Comparison of ENCODE assay signal across 21 cellular contexts in genomic region chr5:647727-648126, GRCh38. TPM values are rescaled to one million over a fixed set of nuclear protein-coding genes. Genes with fewer than 3 reads are reported as not detected.
DNase-seq lines count a peak whose midpoint lies in the region; ATAC-seq, FAIRE-seq and TF ChIP-seq lines count a peak whose summit lies in the region.
"Had no signal": no experiment of that assay in that cellular context is flagged by ENCODE, and none has a peak within 500 bp of the region (broad histone marks: within the 10 kb centered on the region; RNA-seq: fewer than 3 reads in every experiment).

No MANE protein-coding gene starts in this region.

- no TSS peak for BruUV-seq in HCT116 (replicated peaks; lab: Mats Ljungman, UMichigan)

- ATAC-seq in HCT116, result no peak
- ATAC-seq: CD8-positive, alpha-beta T cell had no signal

- no peaks in the 10 kb centered on the region for H3K27me3 Mint-ChIP-seq in CD14-positive monocyte (ENCODE audit: low read depth in 3 of 3)
- H3K27me3 Mint-ChIP-seq: B cell had no signal

- H3K4me3 ChIP-seq in HCT116 (replicated peaks in 1 of 2; ENCODE audit: low read depth in 1 of 2, low read length in 2 of 2) (no peak overlapping the region), kidney (ENCODE audit: low read length in 2 of 2) (no peak overlapping the region), sigmoid colon (no peak overlapping the region)

- no peak for TF ChIP-seq CTCF in HCT116 (IDR thresholded peaks at IDR 0.05 in 2 of 3, conservative IDR thresholded peaks at IDR 0.05 in 1 of 3; ENCODE audit: borderline replicate concordance in 1 of 3, insufficient read depth in 1 of 3, low read depth in 2 of 3, low read length in 2 of 3)
- no peak for TF ChIP-seq CTCF in RWPE1 (conservative IDR thresholded peaks at IDR 0.05; ENCODE audit: low read depth)
- no peak for TF ChIP-seq CTCF in kidney (IDR thresholded peaks at IDR 0.05; ENCODE audit: borderline replicate concordance, extremely low read depth, insufficient read depth)
- no peak for TF ChIP-seq CTCF in sigmoid colon (IDR thresholded peaks at IDR 0.05)
- TF ChIP-seq CTCF in CD14-positive monocyte (IDR thresholded peaks at IDR 0.05), result no peak

- POLR2A ChIA-PET in HCT116 (lab: Charles Lee) (no interaction called here), RWPE1 (lab: Yijun Ruan, JAX; ENCODE audit: low non-redundant PET) (no interaction called here)

- no peak overlapping the region for H2AFZ ChIP-seq in HCT116 (ENCODE audit: low read depth, low read length, poor library complexity, severe bottlenecking)

- no peak overlapping the region for H3K4me2 ChIP-seq in HCT116 (ENCODE audit: low read length)

- intact Hi-C loops in HCT116 (cut with micrococcal nuclease) (no loop called here), kidney (cut with DNase I) (no loop called here), sigmoid colon (cut with DNase I) (no loop called here), CD14-positive monocyte (cut with micrococcal nuclease) (no loop called here)

- H3K4me1 ChIP-seq in HCT116 (ENCODE audit: control insufficient read depth in 1 of 2, insufficient read depth in 2 of 2, low read length in 2 of 2), result no peaks in the 10 kb centered on the region
- H3K4me1 ChIP-seq in kidney (ENCODE audit: control insufficient read depth in 1 of 2, insufficient read depth in 1 of 2, low read depth in 1 of 2, low read length in 2 of 2), result no peaks in the 10 kb centered on the region
- H3K4me1 ChIP-seq in sigmoid colon, result no peaks in the 10 kb centered on the region

- H3K36me3 Mint-ChIP-seq in CD14-positive monocyte, result peaks cover 29 to 44% of the 10 kb centered on the region in 2 donors

- H3K9me3 ChIP-seq in HCT116 (ENCODE audit: control insufficient read depth in 1 of 2, insufficient read depth in 1 of 2, low read depth in 1 of 2, low read length in 2 of 2), result peaks cover 0 to 9% of the 10 kb centered on the region in 2 experiments; a peak in 1 of 4 replicates
- no peaks in the 10 kb centered on the region for H3K9me3 ChIP-seq in kidney (ENCODE audit: control insufficient read depth in 1 of 2, low read length in 2 of 2)
- H3K9me3 ChIP-seq in sigmoid colon, result no peaks in the 10 kb centered on the region

- no peak overlapping the region for H3K27ac Mint-ChIP-seq in CD14-positive monocyte
- H3K27ac Mint-ChIP-seq: B cell; CD8-positive, alpha-beta T cell had no signal

- RAD21 ChIA-PET in HCT116 (lab: Charles Lee; ENCODE audit: low non-redundant PET in 1 of 2, low total read pairs in 2 of 2, uncharacterized antibody in 2 of 2, unreplicated experiment in 2 of 2), result no interaction called here

- TF ChIP-seq EP300 in sigmoid colon (IDR thresholded peaks at IDR 0.05), result no peak

- peaks cover 17% of the 10 kb centered on the region; the same call in 1 of the 2 replicates for H3K79me2 ChIP-seq in HCT116 (ENCODE audit: insufficient read depth, low read length)

- H3K36me3 ChIP-seq in HCT116 (ENCODE audit: control insufficient read depth in 1 of 2, insufficient read depth in 2 of 2, low read length in 2 of 2) (peaks cover 15 to 51% of the 10 kb centered on the region in 2 experiments; a peak in 3 of 4 replicates), kidney (ENCODE audit: control insufficient read depth in 1 of 2, insufficient read depth in 2 of 2, low read length in 2 of 2) (peaks cover 2 to 6% of the 10 kb centered on the region in 2 donors), sigmoid colon (peaks cover 0 to 3% (median 0%) of the 10 kb centered on the region in 4 donors)

- CTCF ChIA-PET in HCT116 (lab: Charles Lee), result no interaction called here
- CTCF ChIA-PET in RWPE1 (lab: Yijun Ruan, JAX), result no interaction called here

- H4K20me1 ChIP-seq in HCT116 (ENCODE audit: insufficient read depth), result no peaks in the 10 kb centered on the region

- no peak for DNase-seq in HCT116 (ENCODE audit: low read depth, low spot score)
- DNase-seq in RWPE1 (ENCODE audit: low spot score), result no peak
- peak; percentile 22 for DNase-seq in kidney
- DNase-seq in sigmoid colon, result peak; percentile 40
- no peak for DNase-seq in activated T-cell treated with anti-CD3 and anti-CD28 coated beads for 4 hours
- DNase-seq in CD14-positive monocyte (ENCODE audit: low spot score), result no peak
- DNase-seq in stimulated activated naive CD4-positive, alpha-beta T cell (lab: John Stamatoyannopoulos, UW), result no peak
- DNase-seq: CD8-positive, alpha-beta T cell; COR-L47; DMS153; DMS79 treated with DMSO at 0.1 percent for 48 hours; EL; HCEC 1CT; IMR-90 had no signal

- no peak for TF ChIP-seq POLR2A in HCT116 (IDR thresholded peaks at IDR 0.05; ENCODE audit: borderline replicate concordance, extremely low read depth, insufficient read depth, insufficient read length)
- TF ChIP-seq POLR2A in sigmoid colon (IDR thresholded peaks at IDR 0.05), result no peak

- 98 to 99% methylated on average over 9 of the region's 9 CpGs for WGBS in sigmoid colon, 2 donors

- no peak for FAIRE-seq in kidney (lab: Jason Lieb, UNC)
- FAIRE-seq: A204.1, D721Med, G401.6, GM12892, GM19239 had no signal

- no peak for TF ChIP-seq RAD21 in HCT116 (IDR thresholded peaks at IDR 0.05; ENCODE audit: low read depth)

- H3K27ac ChIP-seq in HCT116 (ENCODE audit: low read depth, low read length), result peak overlapping the region; percentile 25; the same call in 1 of the 2 replicates
- peak overlapping the region; percentile 40 for H3K27ac ChIP-seq in RWPE1
- H3K27ac ChIP-seq in kidney (ENCODE audit: low read depth in 2 of 2, low read length in 2 of 2), result no peak overlapping the region
- H3K27ac ChIP-seq in sigmoid colon, result no peak overlapping the region
- H3K27ac ChIP-seq: C4-2B had no signal

- no peaks in the 10 kb centered on the region for H3K9me2 ChIP-seq in HCT116 (ENCODE audit: insufficient read depth)

- H3K9ac ChIP-seq in HCT116 (ENCODE audit: low read length), result no peak overlapping the region
- no peak overlapping the region for H3K9ac ChIP-seq in kidney (ENCODE audit: low read length in 2 of 2)

- H3K4me3 Mint-ChIP-seq in CD14-positive monocyte, result no peak overlapping the region
- H3K4me3 Mint-ChIP-seq: B cell; CD8-positive, alpha-beta T cell had no signal

- peaks cover 0 to 3% (median 0%) of the 10 kb centered on the region in 7 donors for H3K9me3 Mint-ChIP-seq in CD14-positive monocyte
- H3K9me3 Mint-ChIP-seq: CD8-positive, alpha-beta T cell had no signal

- H3K4me1 Mint-ChIP-seq in CD14-positive monocyte, result no peaks in the 10 kb centered on the region

- H3K27me3 ChIP-seq in HCT116 (ENCODE audit: insufficient read depth, low read length) (no peaks in the 10 kb centered on the region), sigmoid colon (no peaks in the 10 kb centered on the region)

TF ChIP-seq in HCT116, 20 proteins besides CTCF, POLR2A, EP300 and RAD21 (continues in another document):
- TF ChIP-seq POLR2AphosphoS5 (IDR thresholded peaks at IDR 0.05; ENCODE audit: low read depth, low read length) (no peak), SRF (IDR thresholded peaks at IDR 0.05; ENCODE audit: low read depth) (no peak), EZH2phosphoT487 (IDR thresholded peaks at IDR 0.05; ENCODE audit: borderline replicate concordance) (no peak), SP1 (IDR thresholded peaks at IDR 0.05; ENCODE audit: low read depth) (no peak), EGR1 (IDR thresholded peaks at IDR 0.05; ENCODE audit: low read depth) (no peak), CEBPB (IDR thresholded peaks at IDR 0.05; ENCODE audit: low read depth) (no peak), ATF3 (IDR thresholded peaks at IDR 0.05) (no peak), CBX3 (IDR thresholded peaks at IDR 0.05; ENCODE audit: low read depth) (no peak), ZFX (IDR thresholded peaks at IDR 0.05) (no peak), FOSL1 (IDR thresholded peaks at IDR 0.05; ENCODE audit: low read depth) (no peak), EZH2 (IDR thresholded peaks at IDR 0.05) (no peak), YY1 (IDR thresholded peaks at IDR 0.05; ENCODE audit: extremely low read depth, insufficient replicate concordance, low read depth, low read length) (no peak)

RNA-seq across cellular contexts. Expression of gene CEP72, which starts 35.6 kb away (rescaled TPM):
- total RNA-seq in HCT116 (2021; ENCODE audit: unreplicated experiment), result 25.6 TPM
- polyA plus RNA-seq in HCT116 (2012), result 12.9 and 13.5 TPM in 2 replicates
- 7.8 TPM for total RNA-seq in kidney
- 1.1 TPM for polyA plus RNA-seq in kidney (ENCODE audit: insufficient read depth, low read depth, low replicate concordance)
- 1 to 10 TPM in 2 of 4 donors, under 1 TPM in 2; 0.36 to 5.0 (median 1.4) TPM for total RNA-seq in sigmoid colon
- polyA plus RNA-seq in sigmoid colon, result 1 to 10 TPM in 2 of 3 donors, under 1 TPM in 1; 0.60 to 7.1 (median 1.6) TPM
- polyA plus RNA-seq in CD14-positive monocyte, result under 1 TPM; 0.13 to 0.24 TPM

RNA-seq across cellular contexts. Expression of gene TPPP, which starts 45.4 kb away (rescaled TPM):
- total RNA-seq in HCT116 (2021; ENCODE audit: unreplicated experiment) (3.9 TPM), kidney (6.9 TPM), sigmoid colon (10 to 100 TPM in 1 of 4 donors, 1 to 10 TPM in 3; 7.1 to 15.5 (median 7.6) TPM)
- 3.9 and 4.3 TPM in 2 replicates for polyA plus RNA-seq in HCT116 (2012)
- polyA plus RNA-seq in kidney (ENCODE audit: insufficient read depth, low read depth, low replicate concordance) (5.8 TPM), sigmoid colon (1 to 10 TPM in 2 of 3 donors, under 1 TPM in 1; 0.60 to 3.2 (median 2.6) TPM), CD14-positive monocyte (under 1 TPM; 0.02 to 0.06 TPM)
- total RNA-seq: B cell had no signal

Comparison
In these comparisons a context has a peak if more than half of its experiments do, and no peak if none do; other contexts are left out.
1. DNase-seq: peak in kidney (single experiment) and sigmoid colon (single experiment); none in HCT116 (single experiment), RWPE1 (single experiment), activated T-cell treated with anti-CD3 and anti-CD28 coated beads for 4 hours (single experiment), CD14-positive monocyte (single experiment) and stimulated activated naive CD4-positive, alpha-beta T cell (0 of 6).
2. H3K27ac ChIP-seq: peak in HCT116 (single experiment) and RWPE1 (single experiment); none in kidney (0 of 2) and sigmoid colon (0 of 4).